Comparison of ENCODE assay signal across 8 cellular contexts in genomic region chr20:31595654-31596411, GRCh38. TPM values are rescaled to one million over a fixed set of nuclear protein-coding genes. Genes with fewer than 3 reads are reported as not detected.
DNase-seq lines count a peak whose midpoint lies in the region; ATAC-seq, FAIRE-seq and TF ChIP-seq lines count a peak whose summit lies in the region.

No MANE protein-coding gene starts in this region.

- peak overlapping the region; percentile 96 for H4K91ac ChIP-seq in mesenchymal stem cell (ENCODE audit: low read length)

- H2AK5ac ChIP-seq in mesenchymal stem cell (ENCODE audit: low read length, severe bottlenecking): peak overlapping the region; percentile 21

- peak overlapping the region; percentile 60 for H2BK15ac ChIP-seq in mesenchymal stem cell (ENCODE audit: low read depth, poor library complexity, severe bottlenecking)

- H3K4ac ChIP-seq in mesenchymal stem cell (ENCODE audit: low read depth in 1 of 2, low read length in 2 of 2): peak overlapping the region; percentile 80 to 88

- intact Hi-C loops in dorsolateral prefrontal cortex (cut with DNase I): no loop called here

- H3K23ac ChIP-seq in mesenchymal stem cell (ENCODE audit: low read length in 2 of 2): no peak overlapping the region

- H3K4me2 ChIP-seq in A549: peak overlapping the region; percentile 95
- no peak overlapping the region for H3K4me2 ChIP-seq in mesenchymal stem cell (ENCODE audit: low read length, poor library complexity, severe bottlenecking)

- ATAC-seq in A549: peak; percentile 68 to 74
- no peak for ATAC-seq in HG03097 (IDR thresholded peaks at IDR 0.05; ENCODE audit: low FRiP score, unreplicated experiment)
- ATAC-seq in GM19035 (IDR thresholded peaks at IDR 0.05; ENCODE audit: unreplicated experiment): no peak
- ATAC-seq in HG02798 (IDR thresholded peaks at IDR 0.05; ENCODE audit: poor library complexity, unreplicated experiment): no peak

- peak in 1 of 2 experiments; percentile 55; a peak in 2 of 5 replicates for TF ChIP-seq EP300 in A549 (IDR thresholded peaks at IDR 0.05)

- H3K4me1 ChIP-seq in A549: peaks cover 48% of the 10 kb centered on the region
- peaks cover 21% of the 10 kb centered on the region for H3K4me1 ChIP-seq in mesenchymal stem cell (ENCODE audit: control insufficient read depth, insufficient read depth, low read depth, low read length)

- no peak for FAIRE-seq in A549 (lab: Jason Lieb, UNC)

- TF ChIP-seq POLR2A in A549 (IDR thresholded peaks at IDR 0.05; ENCODE audit: low read length): peak; percentile 42

- H2BK120ac ChIP-seq in mesenchymal stem cell (ENCODE audit: low read depth, low read length): peak overlapping the region; percentile 36

- H3K36me3 ChIP-seq in mesenchymal stem cell (ENCODE audit: control insufficient read depth in 1 of 2, insufficient read depth in 2 of 2, low read depth in 1 of 2, low read length in 2 of 2): no peaks in the 10 kb centered on the region

- H3K27me3 ChIP-seq in dorsolateral prefrontal cortex: no peaks in the 10 kb centered on the region
- H3K27me3 ChIP-seq in mesenchymal stem cell (ENCODE audit: control insufficient read depth in 1 of 2, insufficient read depth in 1 of 2, low read length in 2 of 2): no peaks in the 10 kb centered on the region

- H2AFZ ChIP-seq in mesenchymal stem cell (ENCODE audit: low read depth, low read length): peak overlapping the region; percentile 6

- TF ChIP-seq CTCF in A549 (IDR thresholded peaks at IDR 0.05): no peak
- no peak for TF ChIP-seq CTCF in dorsolateral prefrontal cortex (IDR thresholded peaks at IDR 0.05 in 54 of 56, conservative IDR thresholded peaks at IDR 0.05 in 2 of 56; ENCODE audit: low read depth in 1 of 56, partially characterized antibody in 56 of 56)

- H3K4me3 ChIP-seq in A549: peak overlapping the region; percentile 62
- H3K4me3 ChIP-seq in dorsolateral prefrontal cortex: no peak overlapping the region
- no peak overlapping the region for H3K4me3 ChIP-seq in mesenchymal stem cell (ENCODE audit: insufficient read depth in 1 of 2, low read depth in 1 of 2, low read length in 2 of 2)

- no peaks in the 10 kb centered on the region for H3K9me3 ChIP-seq in A549
- no peaks in the 10 kb centered on the region for H3K9me3 ChIP-seq in mesenchymal stem cell (ENCODE audit: control insufficient read depth, low read length)

- 0% methylated on average over 14 of the region's 15 CpGs for WGBS in A549 (ENCODE audit: missing lambda C conversion rate)
- 11% methylated on average over 15 of the region's 15 CpGs for WGBS in mesenchymal stem cell

- H3K79me1 ChIP-seq in mesenchymal stem cell (replicated peaks; ENCODE audit: low read length, poor library complexity, severe bottlenecking): no peaks in the 10 kb centered on the region

- H2BK12ac ChIP-seq in mesenchymal stem cell (ENCODE audit: low read length in 2 of 2): peak overlapping the region; percentile 90 to 93

- peak overlapping the region; percentile 82 for H4K8ac ChIP-seq in mesenchymal stem cell (ENCODE audit: low read length)

- POLR2A ChIA-PET in A549 (lab: Yijun Ruan, JAX): interaction anchor here (0.5 to 3.9 kb wide), 8 partner anchors 9 to 127 kb away, joined by 4 to 101 read pairs (median 9); partner anchors contain the start of genes BCL2L1 and ID1

- H2BK5ac ChIP-seq in mesenchymal stem cell (ENCODE audit: low read depth, low read length, poor library complexity, severe bottlenecking): no peak overlapping the region

- peak overlapping the region; percentile 83 for H3K9ac ChIP-seq in mesenchymal stem cell (ENCODE audit: low read length)

- DNase-seq in A549 (ENCODE audit: low read depth in 1 of 2, low spot score in 1 of 2) (peak; percentile 74 to 95), MV-4-11 (lab: John Stamatoyannopoulos, UW) (peak; percentile 40), dorsolateral prefrontal cortex (peak in 2 of 10 donors; percentile 14 to 42), mesenchymal stem cell (peak; percentile 99), HK-2 (ENCODE audit: unreplicated experiment) (no peak)

- peak overlapping the region; percentile 96 to 98 for H3K18ac ChIP-seq in mesenchymal stem cell (ENCODE audit: low read depth in 1 of 2, low read length in 2 of 2)

- H3K27ac ChIP-seq in A549 (peak overlapping the region; percentile 98), dorsolateral prefrontal cortex (peak overlapping the region in 41 of 59 donors; percentile 0 to 78 (median 52)), mesenchymal stem cell (ENCODE audit: low read length, poor library complexity, severe bottlenecking) (peak overlapping the region; percentile 38)

- peak overlapping the region in 1 of 2 experiments; percentile 84 for H3K14ac ChIP-seq in mesenchymal stem cell (ENCODE audit: low read length in 2 of 2)

- TF ChIP-seq RAD21 in A549 (conservative IDR thresholded peaks at IDR 0.05 in 1 of 2, IDR thresholded peaks at IDR 0.05 in 1 of 2): no peak

- CTCF ChIA-PET in A549 (lab: Yijun Ruan, JAX): interaction anchor here (0.6 to 25.0 kb wide), 7 partner anchors 8 to 73 kb away, joined by 3 to 966 read pairs (median 19); partner anchors contain the start of gene ID1

TF ChIP-seq in A549, 52 proteins besides CTCF, POLR2A, EP300 and RAD21 (continues in another document):
- TF ChIP-seq ZSCAN20 (CRISPR knock-in tag; IDR thresholded peaks at IDR 0.05) (peak; percentile 66; the same call in 1 of the 2 replicates), RARB (CRISPR knock-in tag; IDR thresholded peaks at IDR 0.05) (peak; percentile 3; the same call in 1 of the 2 replicates), BHLHE40 (IDR thresholded peaks at IDR 0.05; ENCODE audit: low read depth, low read length) (no peak), HOXB13 (CRISPR knock-in tag; IDR thresholded peaks at IDR 0.05; ENCODE audit: low read depth) (peak; percentile 44), RNF2 (IDR thresholded peaks at IDR 0.05; ENCODE audit: borderline replicate concordance, low read depth) (no peak), ATOH8 (CRISPR knock-in tag; IDR thresholded peaks at IDR 0.05; ENCODE audit: low read depth) (peak; percentile 92), HES2 (IDR thresholded peaks at IDR 0.05) (no peak), HOXB5 (CRISPR knock-in tag; IDR thresholded peaks at IDR 0.05) (peak; percentile 73; the same call in 1 of the 2 replicates), EHF (CRISPR knock-in tag; IDR thresholded peaks at IDR 0.05) (peak; percentile 50; the same call in 1 of the 2 replicates), HOXA7 (CRISPR knock-in tag; IDR thresholded peaks at IDR 0.05) (peak; percentile 77; the same call in 1 of the 2 replicates), NPAS2 (CRISPR knock-in tag; IDR thresholded peaks at IDR 0.05; ENCODE audit: borderline replicate concordance) (peak; percentile 74; the same call in 1 of the 2 replicates), ELK1 (IDR thresholded peaks at IDR 0.05; ENCODE audit: low read depth, low read length) (no peak), MAFK (IDR thresholded peaks at IDR 0.05; ENCODE audit: partially characterized antibody) (peak; percentile 85), ZC3H11A (IDR thresholded peaks at IDR 0.05) (no peak), JUN (IDR thresholded peaks at IDR 0.05) (peak in 1 of 2 experiments; percentile 77), MAX (IDR thresholded peaks at IDR 0.05) (peak; percentile 87), HEYL (CRISPR knock-in tag; IDR thresholded peaks at IDR 0.05) (peak; percentile 39; the same call in 1 of the 2 replicates)

RNA-seq across cellular contexts. Expression of gene ID1, which starts 9.3 kb away (rescaled TPM):
- polyA plus RNA-seq in A549 (2011; rRNA removed): 237 and 250 TPM in 2 replicates
- 951 and 1,146 TPM in 2 replicates for polyA plus RNA-seq in A549 (2012; cell fraction: cytosol; rRNA removed)
- 1,622 and 2,122 TPM in 2 replicates for polyA plus RNA-seq in A549 (2012; cell fraction: nucleus; rRNA removed)
- 257 to 432 TPM (median 387 TPM) in 3 replicates for polyA plus RNA-seq in A549 (2017; fragmentation: RNase III; extraction: RNeasy Plus Mini Kit Qiagen cat#74134 plus additional on column Dnase treatment)
- 188 and 250 TPM in 2 replicates for polyA minus RNA-seq in A549 (2011; rRNA and poly(A)+ RNA removed)
- 100 to 1,000 TPM in 1 of 120 experiments, 10 to 100 TPM in 117, 1 to 10 TPM in 2; 8.0 to 102 (median 36.9) TPM for total RNA-seq in dorsolateral prefrontal cortex
- polyA plus RNA-seq in mesenchymal stem cell (2013, experiment 1 of 2): 260 TPM
- polyA plus RNA-seq in mesenchymal stem cell (2013, experiment 2 of 2): 254 TPM

RNA-seq across cellular contexts. Expression of gene COX4I2, which starts 41.9 kb away (rescaled TPM):
- not detected in 2 replicates for polyA plus RNA-seq in A549 (2011; rRNA removed)
- not detected in 2 replicates for polyA plus RNA-seq in A549 (2012; cell fraction: cytosol; rRNA removed)
- not detected in 2 replicates for polyA plus RNA-seq in A549 (2012; cell fraction: nucleus; rRNA removed)
- not detected in 3 replicates for polyA plus RNA-seq in A549 (2017; fragmentation: RNase III; extraction: RNeasy Plus Mini Kit Qiagen cat#74134 plus additional on column Dnase treatment)
- polyA minus RNA-seq in A549 (2011; rRNA and poly(A)+ RNA removed): not detected in 2 replicates
- total RNA-seq in dorsolateral prefrontal cortex: 1 to 10 TPM in 73 of 120 experiments, under 1 TPM in 16, not detected in 31; 0.66 to 5.5 (median 1.8) TPM
- polyA plus RNA-seq in mesenchymal stem cell (2013, experiment 1 of 2): not detected
- not detected for polyA plus RNA-seq in mesenchymal stem cell (2013, experiment 2 of 2)

Comparison
In these comparisons a context has a peak if more than half of its experiments do, and no peak if none do; other contexts are left out.
1. ATAC-seq: peak in A549 (2 of 2); none in HG03097 (single experiment), GM19035 (single experiment) and HG02798 (single experiment).
2. H3K27ac ChIP-seq: peak in every context shown above with its lines; median percentile 98 in A549; 52 in dorsolateral prefrontal cortex; 38 in mesenchymal stem cell.